In genomic region chr17:40340880-40341807, GRCh38 we compare ENCODE assay signal across 8 cellular contexts. TPM values are rescaled to one million over a fixed set of nuclear protein-coding genes. Genes with fewer than 3 reads are reported as not detected.
DNase-seq lines count a peak whose midpoint lies in the region; ATAC-seq and TF ChIP-seq lines count a peak whose summit lies in the region.

No MANE protein-coding gene starts in this region.

- POLR2A ChIA-PET in A673 (lab: Charles Lee; ENCODE audit: low non-redundant PET): no interaction called here

- DNase-seq in A673 (ENCODE audit: low spot score) (no peak), OCI-M1 (lab: John Stamatoyannopoulos, UW) (peak; percentile 94), fibroblast of the aortic adventitia (ENCODE audit: low read depth) (peak; percentile 67), stomach (peak; percentile 90)
- DNase-seq in activated T-helper 9 cell treated with anti-CD3 and anti-CD28 coated beads, Interleukin-2, amount 50 U/mL, for 16 hours (ENCODE audit: low read depth): peak; percentile 78

- H3K36me3 ChIP-seq in A673 (ENCODE audit: insufficient read depth, low read length, poor library complexity, severe bottlenecking) (no peaks in the 10 kb centered on the region), neural cell (ENCODE audit: insufficient read depth, low read length) (no peaks in the 10 kb centered on the region), stomach (no peaks in the 10 kb centered on the region)

- intact Hi-C loops in A673 (cut with micrococcal nuclease; ENCODE audit: unreplicated experiment): no loop called here
- intact Hi-C loops in stomach (cut with DNase I; ENCODE audit: low total_unique reads): no loop called here

- H3K4me2 ChIP-seq in neural cell (ENCODE audit: low read length): peak overlapping the region; percentile 90

- TF ChIP-seq EP300 in neural cell (conservative IDR thresholded peaks at IDR 0.05; ENCODE audit: poor library complexity, severe bottlenecking) (peak; percentile 72), stomach (IDR thresholded peaks at IDR 0.05) (peak; percentile 72)

- H3K4me1 ChIP-seq in A673 (ENCODE audit: insufficient read depth, low read length, poor library complexity, severe bottlenecking) (peaks cover 23% of the 10 kb centered on the region), stomach (peaks cover 57 to 88% (median 80%) of the 10 kb centered on the region in 4 donors)

- no peaks in the 10 kb centered on the region for H3K9me2 ChIP-seq in neural cell (ENCODE audit: insufficient read depth, low read length)

- no peak for TF ChIP-seq RAD21 in neural cell (conservative IDR thresholded peaks at IDR 0.05)

- H3K27ac ChIP-seq in A673 (ENCODE audit: low read depth, low read length, poor library complexity, severe bottlenecking) (peak overlapping the region; percentile 79), neural cell (ENCODE audit: low read length) (peak overlapping the region; percentile 88), stomach (peak overlapping the region; percentile 88 to 98 (median 89))

- H3K4me3 ChIP-seq in A673 (ENCODE audit: low read depth, low read length, poor library complexity, severe bottlenecking): peak overlapping the region; percentile 63
- H3K4me3 ChIP-seq in fibroblast of the aortic adventitia (ENCODE audit: low read depth, low read length): peak overlapping the region; percentile 85
- H3K4me3 ChIP-seq in neural cell (ENCODE audit: low read length): peak overlapping the region; percentile 91
- H3K4me3 ChIP-seq in stomach: peak overlapping the region; percentile 68 to 83 (median 78)

- H3K27me3 ChIP-seq in A673 (replicated peaks; ENCODE audit: insufficient read depth, low read depth, low read length, poor library complexity) (no peaks in the 10 kb centered on the region), neural cell (ENCODE audit: insufficient read depth, low read depth, low read length) (no peaks in the 10 kb centered on the region), stomach (no peaks in the 10 kb centered on the region)

- ATAC-seq in GM18907 (IDR thresholded peaks at IDR 0.05; ENCODE audit: unreplicated experiment) (peak; percentile 65), HG03378 (IDR thresholded peaks at IDR 0.05; ENCODE audit: unreplicated experiment) (peak; percentile 62)

- WGBS in stomach, 5 donors: 0 to 2% (median 0%) methylated on average over 3 to 55 of the region's 55 CpGs

- peak overlapping the region; percentile 97 for H3K9ac ChIP-seq in neural cell (ENCODE audit: low read length)

- H3K9me3 ChIP-seq in A673 (ENCODE audit: low read depth, low read length, poor library complexity, severe bottlenecking) (no peaks in the 10 kb centered on the region), neural cell (ENCODE audit: low read length) (no peaks in the 10 kb centered on the region), stomach (no peaks in the 10 kb centered on the region)

- peak overlapping the region; percentile 77 for H2AFZ ChIP-seq in neural cell (ENCODE audit: low read depth, low read length)

- TF ChIP-seq POLR2A in stomach (IDR thresholded peaks at IDR 0.05): no peak

- CTCF ChIA-PET in A673 (lab: Charles Lee): no interaction called here

- H3K79me2 ChIP-seq in neural cell (replicated peaks; ENCODE audit: insufficient read depth, low read length): peaks cover 51% of the 10 kb centered on the region

- TF ChIP-seq CTCF in A673 (conservative IDR thresholded peaks at IDR 0.05; ENCODE audit: low read depth, low read length) (no peak), fibroblast of the aortic adventitia (IDR thresholded peaks at IDR 0.05; ENCODE audit: insufficient read depth, low read length) (no peak), neural cell (IDR thresholded peaks at IDR 0.05; ENCODE audit: poor library complexity, severe bottlenecking) (peak; percentile 53), stomach (IDR thresholded peaks at IDR 0.05) (peak in 3 of 7 experiments; percentile 15 to 24 (median 17))

- no peaks in the 10 kb centered on the region for H4K20me1 ChIP-seq in neural cell (ENCODE audit: insufficient read depth)

- no TSS peak for BruUV-seq in A673 (replicated peaks; lab: Mats Ljungman, UMichigan)

- H3F3A ChIP-seq in neural cell (ENCODE audit: insufficient read depth, low read length, poor library complexity, severe bottlenecking): peaks cover 2% of the 10 kb centered on the region

TF ChIP-seq in neural cell, 6 proteins besides CTCF, POLR2A, EP300 and RAD21:
- TF ChIP-seq, protein P1, sequence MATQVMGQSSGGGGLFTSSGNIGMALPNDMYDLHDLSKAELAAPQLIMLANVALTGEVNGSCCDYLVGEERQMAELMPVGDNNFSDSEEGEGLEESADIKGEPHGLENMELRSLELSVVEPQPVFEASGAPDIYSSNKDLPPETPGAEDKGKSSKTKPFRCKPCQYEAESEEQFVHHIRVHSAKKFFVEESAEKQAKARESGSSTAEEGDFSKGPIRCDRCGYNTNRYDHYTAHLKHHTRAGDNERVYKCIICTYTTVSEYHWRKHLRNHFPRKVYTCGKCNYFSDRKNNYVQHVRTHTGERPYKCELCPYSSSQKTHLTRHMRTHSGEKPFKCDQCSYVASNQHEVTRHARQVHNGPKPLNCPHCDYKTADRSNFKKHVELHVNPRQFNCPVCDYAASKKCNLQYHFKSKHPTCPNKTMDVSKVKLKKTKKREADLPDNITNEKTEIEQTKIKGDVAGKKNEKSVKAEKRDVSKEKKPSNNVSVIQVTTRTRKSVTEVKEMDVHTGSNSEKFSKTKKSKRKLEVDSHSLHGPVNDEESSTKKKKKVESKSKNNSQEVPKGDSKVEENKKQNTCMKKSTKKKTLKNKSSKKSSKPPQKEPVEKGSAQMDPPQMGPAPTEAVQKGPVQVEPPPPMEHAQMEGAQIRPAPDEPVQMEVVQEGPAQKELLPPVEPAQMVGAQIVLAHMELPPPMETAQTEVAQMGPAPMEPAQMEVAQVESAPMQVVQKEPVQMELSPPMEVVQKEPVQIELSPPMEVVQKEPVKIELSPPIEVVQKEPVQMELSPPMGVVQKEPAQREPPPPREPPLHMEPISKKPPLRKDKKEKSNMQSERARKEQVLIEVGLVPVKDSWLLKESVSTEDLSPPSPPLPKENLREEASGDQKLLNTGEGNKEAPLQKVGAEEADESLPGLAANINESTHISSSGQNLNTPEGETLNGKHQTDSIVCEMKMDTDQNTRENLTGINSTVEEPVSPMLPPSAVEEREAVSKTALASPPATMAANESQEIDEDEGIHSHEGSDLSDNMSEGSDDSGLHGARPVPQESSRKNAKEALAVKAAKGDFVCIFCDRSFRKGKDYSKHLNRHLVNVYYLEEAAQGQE (IDR thresholded peaks at IDR 0.05; ENCODE audit: borderline replicate concordance): no peak
- no peak for TF ChIP-seq MXI1 (conservative IDR thresholded peaks at IDR 0.05; ENCODE audit: poor library complexity, severe bottlenecking)
- TF ChIP-seq TAF1 (IDR thresholded peaks at IDR 0.05; ENCODE audit: low read depth): peak; percentile 36
- no peak for TF ChIP-seq EZH2 (IDR thresholded peaks at IDR 0.05; ENCODE audit: borderline replicate concordance, insufficient read depth, low read length, poor library complexity, severe bottlenecking)
- peak; percentile 81 for TF ChIP-seq POLR2AphosphoS5 (IDR thresholded peaks at IDR 0.05)
- TF ChIP-seq SMC3 (conservative IDR thresholded peaks at IDR 0.05; ENCODE audit: poor library complexity): peak; percentile 44

RNA-seq across cellular contexts. Expression of gene GJD3, which starts 23.4 kb away (rescaled TPM):
- not detected in 2 replicates for total RNA-seq in A673 (2021)
- 5.9 TPM in 1 of 2 replicates, not detected in the other for total RNA-seq in fibroblast of the aortic adventitia (ENCODE audit: low replicate concordance)
- not detected in 2 replicates for polyA plus RNA-seq in neural cell
- polyA minus RNA-seq in neural cell: 0.73 TPM in 1 of 2 replicates, not detected in the other
- total RNA-seq in stomach: 1 to 10 TPM in 1 of 5 donors, under 1 TPM in 1, not detected in 3; 0.55 to 1.2 TPM
- polyA plus RNA-seq in stomach: not detected

RNA-seq across cellular contexts. Expression of gene RARA, which starts 32.2 kb away (rescaled TPM):
- total RNA-seq in A673 (2021) (25.4 and 30.3 TPM in 2 replicates), fibroblast of the aortic adventitia (ENCODE audit: low replicate concordance) (16.0 and 25.2 TPM in 2 replicates), stomach (10 to 100 TPM; 14.3 to 40.8 (median 24.6) TPM)
- polyA plus RNA-seq in neural cell (4.7 and 6.6 TPM in 2 replicates), stomach (10 to 100 TPM; 11.2 to 20.0 (median 17.1) TPM)
- 9.7 and 11.2 TPM in 2 replicates for polyA minus RNA-seq in neural cell

RNA-seq across cellular contexts. Expression of gene CDC6, which starts 53.5 kb away (rescaled TPM):
- 82.6 and 85.7 TPM in 2 replicates for total RNA-seq in A673 (2021)
- total RNA-seq in fibroblast of the aortic adventitia (ENCODE audit: low replicate concordance): 2.9 and 40.4 TPM in 2 replicates
- 1.9 and 2.2 TPM in 2 replicates for polyA plus RNA-seq in neural cell
- polyA minus RNA-seq in neural cell: 3.2 and 3.9 TPM in 2 replicates
- total RNA-seq in stomach: 1 to 10 TPM in 4 of 5 donors, not detected in 1; 1.4 to 9.8 (median 4.5) TPM
- 1 to 10 TPM; 1.1 to 4.0 (median 3.1) TPM for polyA plus RNA-seq in stomach
